27 cellular contexts compared by ENCODE assay signal in the genomic region with DNA sequence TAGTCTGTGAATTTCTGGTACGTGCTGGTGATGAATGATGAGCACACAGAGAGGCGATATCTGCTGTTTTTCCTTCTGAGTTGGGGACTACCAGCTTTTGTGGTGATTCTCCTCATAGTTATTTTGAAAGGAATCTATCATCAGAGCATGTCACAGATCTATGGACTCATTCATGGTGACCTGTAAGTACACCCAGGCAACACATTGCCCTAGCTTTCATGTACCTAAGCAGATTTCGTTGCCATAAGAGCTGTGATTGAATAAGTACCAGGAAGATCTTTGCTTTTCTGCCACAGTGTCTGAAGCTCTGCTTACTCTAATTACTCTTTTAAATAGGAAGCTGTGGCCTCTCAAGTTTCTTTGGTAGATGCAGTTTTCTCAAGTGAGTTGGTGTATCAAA.
"Had no signal": no experiment of that assay in that cellular context is flagged by ENCODE, and none has a peak within 500 bp of the region (broad histone marks: within the 10 kb centered on the region; RNA-seq: fewer than 3 reads in every experiment).

No MANE protein-coding gene starts in this region.

- H3K4me1 ChIP-seq: heart left ventricle, right lobe of liver, transverse colon, vagina had no signal

- H3K27ac ChIP-seq: heart left ventricle, lower lobe of right lung, right lobe of liver, transverse colon, vagina had no signal

- DNase-seq: activated CD4-positive, alpha-beta T cell treated with anti-CD3 and anti-CD28 coated beads for 36 hours; activated CD4-positive, alpha-beta T cell treated with anti-CD3 and anti-CD28 coated beads, Interleukin-2, amount 50 U/mL, for 4 hours; activated CD8-positive, alpha-beta memory T cell treated with anti-CD3 and anti-CD28 coated beads for 24 hours; activated CD8-positive, alpha-beta memory T cell treated with anti-CD3 and anti-CD28 coated beads, Interleukin-2, amount 50 U/mL, for 4 hours; activated naive CD4-positive, alpha-beta T cell; activated naive CD8-positive, alpha-beta T cell treated with anti-CD3 and anti-CD28 coated beads for 36 hours; activated T-cell treated with anti-CD3 and anti-CD28 coated beads, Interleukin-2, amount 50 U/mL, for 24 hours; amniotic stem cell; cerebellar nuclear complex; heart left ventricle; lower lobe of right lung; mesendoderm; mucosa of descending colon; occipital lobe; posterior cingulate gyrus; right lobe of liver; small intestine; stimulated activated CD4-positive, alpha-beta T cell treated with anti-CD3 and anti-CD28 coated beads, Interleukin-15, amount 100 ng/mL, for 24 hours; stimulated activated CD8-positive, alpha-beta memory T cell treated with anti-CD3 and anti-CD28 coated beads, Interleukin-4, amount 100 ng/mL, for 48 hours; stimulated activated naive B cell treated with anti-CD40 and anti-IgM and Interleukin-4, amounts not matched to agents 10 μg/mL and 1 μg/mL and 100 μg/mL, for 72 hours; transverse colon had no signal

- H3K4me3 Mint-ChIP-seq: activated CD4-positive, alpha-beta T cell treated with anti-CD3 and anti-CD28 coated beads for 36 hours; activated naive CD8-positive, alpha-beta T cell treated with anti-CD3 and anti-CD28 coated beads for 36 hours; activated T-cell treated with anti-CD3 and anti-CD28 coated beads, Interleukin-2, amount 50 U/mL, for 24 hours; activated T-helper 17 cell treated with anti-CD3 and anti-CD28 coated beads, Interleukin-2, amount 50 U/mL, for 72 hours; stimulated activated naive B cell treated with anti-CD40 and anti-IgM and Interleukin-4, amounts not matched to agents 10 μg/mL and 1 μg/mL and 100 μg/mL, for 72 hours; T-helper 2 cell treated with Interferon-gamma antibody and Interleukin-4, amounts not matched to agents 5 μg/mL and 100 μg/mL, for 36 hours had no signal

- H3K9me3 Mint-ChIP-seq: activated naive CD8-positive, alpha-beta T cell treated with anti-CD3 and anti-CD28 coated beads for 36 hours; activated T-cell treated with anti-CD3 and anti-CD28 coated beads, Interleukin-2, amount 50 U/mL, for 24 hours; activated T-helper 17 cell treated with anti-CD3 and anti-CD28 coated beads, Interleukin-2, amount 50 U/mL, for 72 hours; stimulated activated naive B cell treated with anti-CD40 and anti-IgM and Interleukin-4, amounts not matched to agents 10 μg/mL and 1 μg/mL and 100 μg/mL, for 72 hours; T-helper 2 cell treated with Interferon-gamma antibody and Interleukin-4, amounts not matched to agents 5 μg/mL and 100 μg/mL, for 36 hours had no signal

- H3K27ac Mint-ChIP-seq: activated CD4-positive, alpha-beta T cell treated with anti-CD3 and anti-CD28 coated beads for 36 hours; activated naive CD8-positive, alpha-beta T cell treated with anti-CD3 and anti-CD28 coated beads for 36 hours; activated T-cell treated with anti-CD3 and anti-CD28 coated beads, Interleukin-2, amount 50 U/mL, for 24 hours; activated T-helper 17 cell treated with anti-CD3 and anti-CD28 coated beads, Interleukin-2, amount 50 U/mL, for 72 hours; stimulated activated naive B cell treated with anti-CD40 and anti-IgM and Interleukin-4, amounts not matched to agents 10 μg/mL and 1 μg/mL and 100 μg/mL, for 72 hours; T-helper 2 cell treated with Interferon-gamma antibody and Interleukin-4, amounts not matched to agents 5 μg/mL and 100 μg/mL, for 36 hours had no signal

- H3K27me3 Mint-ChIP-seq: activated CD4-positive, alpha-beta T cell treated with anti-CD3 and anti-CD28 coated beads for 36 hours; activated naive CD8-positive, alpha-beta T cell treated with anti-CD3 and anti-CD28 coated beads for 36 hours; activated T-cell treated with anti-CD3 and anti-CD28 coated beads, Interleukin-2, amount 50 U/mL, for 24 hours; activated T-helper 17 cell treated with anti-CD3 and anti-CD28 coated beads, Interleukin-2, amount 50 U/mL, for 72 hours; stimulated activated naive B cell treated with anti-CD40 and anti-IgM and Interleukin-4, amounts not matched to agents 10 μg/mL and 1 μg/mL and 100 μg/mL, for 72 hours had no signal

- H3K4me3 ChIP-seq: heart left ventricle, lower lobe of right lung, mucosa of descending colon, right lobe of liver, transverse colon, vagina had no signal

- H3K9me3 ChIP-seq: heart left ventricle, lower lobe of right lung, mucosa of descending colon, right lobe of liver, transverse colon, vagina had no signal

- H3K27me3 ChIP-seq: heart left ventricle, right lobe of liver, transverse colon, vagina had no signal

- ATAC-seq: activated CD4-positive, alpha-beta T cell treated with anti-CD3 and anti-CD28 coated beads for 36 hours; activated T-helper 17 cell treated with anti-CD3 and anti-CD28 coated beads, Interleukin-2, amount 50 U/mL, for 72 hours; heart left ventricle; left lobe of liver; lower lobe of right lung; mucosa of descending colon; right lobe of liver; stimulated activated naive B cell treated with anti-CD40 and anti-IgM and Interleukin-4, amounts not matched to agents 10 μg/mL and 1 μg/mL and 100 μg/mL, for 72 hours had no signal

- FAIRE-seq: endometrium, keratinocyte, small intestine had no signal

- H3K36me3 Mint-ChIP-seq: activated naive CD8-positive, alpha-beta T cell treated with anti-CD3 and anti-CD28 coated beads for 36 hours; stimulated activated naive B cell treated with anti-CD40 and anti-IgM and Interleukin-4, amounts not matched to agents 10 μg/mL and 1 μg/mL and 100 μg/mL, for 72 hours had no signal

- H3K4me1 Mint-ChIP-seq: activated CD4-positive, alpha-beta T cell treated with anti-CD3 and anti-CD28 coated beads for 36 hours; activated naive CD8-positive, alpha-beta T cell treated with anti-CD3 and anti-CD28 coated beads for 36 hours; activated T-helper 17 cell treated with anti-CD3 and anti-CD28 coated beads, Interleukin-2, amount 50 U/mL, for 72 hours; stimulated activated naive B cell treated with anti-CD40 and anti-IgM and Interleukin-4, amounts not matched to agents 10 μg/mL and 1 μg/mL and 100 μg/mL, for 72 hours had no signal

- H3K36me3 ChIP-seq: heart left ventricle, lower lobe of right lung, right lobe of liver, transverse colon, vagina had no signal
